15 cellular contexts compared by ENCODE assay signal in the genomic region with DNA sequence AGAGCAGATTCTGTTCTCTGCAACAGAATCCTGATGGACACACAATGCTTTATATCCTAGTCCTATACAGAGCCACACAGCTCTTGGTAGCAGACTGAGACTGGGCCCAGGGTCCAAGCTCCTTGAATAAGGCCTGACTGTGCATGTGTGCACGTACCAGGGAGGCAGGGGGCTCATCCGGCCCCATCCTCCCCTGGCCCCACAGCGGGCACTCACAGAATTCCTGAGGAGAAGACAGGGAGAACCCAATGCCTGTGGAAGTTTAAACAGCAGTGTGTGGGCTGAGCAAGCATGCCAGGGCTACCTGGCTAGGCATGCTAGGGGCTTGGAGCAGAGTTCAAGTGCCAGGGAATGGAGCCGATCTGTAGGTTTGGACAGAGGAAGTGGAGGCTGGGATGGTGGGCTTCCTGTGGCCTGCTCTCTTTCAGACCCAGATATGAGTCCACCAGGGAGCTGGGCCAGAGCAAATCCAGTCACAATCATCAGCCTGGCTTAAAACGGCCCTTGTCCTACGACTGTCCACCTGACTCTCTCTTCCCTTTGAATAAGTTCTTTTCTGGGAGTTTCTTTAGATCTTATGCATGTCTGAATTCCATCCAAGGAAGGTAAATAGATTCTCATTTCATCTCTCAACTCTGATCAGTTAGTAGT.
DNase-seq lines count a peak whose midpoint lies in the region; ATAC-seq and TF ChIP-seq lines count a peak whose summit lies in the region.
"Had no signal": no experiment of that assay in that cellular context is flagged by ENCODE, and none has a peak within 500 bp of the region (broad histone marks: within the 10 kb centered on the region; RNA-seq: fewer than 3 reads in every experiment).

No MANE protein-coding gene starts in this region.

- in situ Hi-C loops in brain microvascular endothelial cell (cut with HindIII; ENCODE audit: low pct_ligation_motif_present, low sequenced_read_pairs): no loop called here

- DNase-seq in GM23338 (ENCODE audit: low spot score): no peak
- no peak for DNase-seq in brain microvascular endothelial cell
- DNase-seq in left cardiac atrium: peak; percentile 12
- no peak for DNase-seq in sigmoid colon
- no peak for DNase-seq in NCI-H1436 (lab: John Stamatoyannopoulos, UW)
- DNase-seq in amniotic stem cell (lab: John Stamatoyannopoulos, UW): no peak
- DNase-seq in HK-2 (ENCODE audit: unreplicated experiment): no peak
- DNase-seq: activated CD4-positive, alpha-beta T cell treated with anti-CD3 and anti-CD28 coated beads for 4 hours; activated naive CD4-positive, alpha-beta T cell treated with Interleukin-2 at 50 U/mL for 16 hours; effector memory CD4-positive, alpha-beta T cell; natural killer cell; NCI-H187; T-helper 9 cell had no signal

- H3K9me2 ChIP-seq in GM23338 (ENCODE audit: insufficient read depth): no peaks in the 10 kb centered on the region

- no peaks in the 10 kb centered on the region for H3K9me3 Mint-ChIP-seq in GM23338
- H3K9me3 Mint-ChIP-seq: natural killer cell had no signal

- TF ChIP-seq CTCF in GM23338 (conservative IDR thresholded peaks at IDR 0.05; ENCODE audit: low read depth in 2 of 2) (no peak), brain microvascular endothelial cell (IDR thresholded peaks at IDR 0.05; ENCODE audit: low read depth, low read length, missing control alignments) (no peak), sigmoid colon (IDR thresholded peaks at IDR 0.05) (no peak)

- WGBS in sigmoid colon, 2 donors: 89 to 91% methylated on average over 6 of the region's 6 CpGs

- intact Hi-C loops in left cardiac atrium (cut with DNase I) (no loop called here), sigmoid colon (cut with DNase I) (no loop called here)

- H3K36me3 Mint-ChIP-seq in GM23338 (ENCODE audit: low read depth): no peaks in the 10 kb centered on the region
- H3K36me3 Mint-ChIP-seq: natural killer cell had no signal

- H4K20me1 ChIP-seq in GM23338 (replicated peaks; ENCODE audit: insufficient read depth): no peaks in the 10 kb centered on the region

- TF ChIP-seq EP300 in sigmoid colon (IDR thresholded peaks at IDR 0.05): no peak

- no peak for ATAC-seq in GM23338
- no peak for ATAC-seq in left cardiac atrium
- ATAC-seq in GM18870 (IDR thresholded peaks at IDR 0.05; ENCODE audit: unreplicated experiment): no peak

- no peaks in the 10 kb centered on the region for H3F3A ChIP-seq in GM23338 (replicated peaks; ENCODE audit: low read depth)

- TF ChIP-seq POLR2A in sigmoid colon (IDR thresholded peaks at IDR 0.05): no peak

- H3K36me3 ChIP-seq in GM23338 (ENCODE audit: insufficient read depth): no peaks in the 10 kb centered on the region
- no peaks in the 10 kb centered on the region for H3K36me3 ChIP-seq in brain microvascular endothelial cell (replicated peaks)
- no peaks in the 10 kb centered on the region for H3K36me3 ChIP-seq in sigmoid colon

- H3K79me2 ChIP-seq in GM23338 (replicated peaks; ENCODE audit: insufficient read depth): no peaks in the 10 kb centered on the region

- no peak overlapping the region for H3K4me3 Mint-ChIP-seq in GM23338
- H3K4me3 Mint-ChIP-seq: natural killer cell had no signal

- no peaks in the 10 kb centered on the region for H3K27me3 ChIP-seq in GM23338 (ENCODE audit: insufficient read depth)
- H3K27me3 ChIP-seq in brain microvascular endothelial cell (replicated peaks): no peaks in the 10 kb centered on the region
- no peaks in the 10 kb centered on the region for H3K27me3 ChIP-seq in sigmoid colon

- no peaks in the 10 kb centered on the region; the same call in 1 of the 2 replicates for H3K4me1 ChIP-seq in GM23338 (ENCODE audit: insufficient read depth)
- peaks cover 0 to 66% (median 55%) of the 10 kb centered on the region in 4 donors for H3K4me1 ChIP-seq in sigmoid colon

- H3K27me3 Mint-ChIP-seq in GM23338 (ENCODE audit: insufficient read depth, low read depth, poor library complexity): peaks cover 4% of the 10 kb centered on the region

- H2AFZ ChIP-seq in GM23338: no peak overlapping the region

- H3K4me3 ChIP-seq in GM23338 (no peak overlapping the region), brain microvascular endothelial cell (ENCODE audit: low read depth, low read length) (no peak overlapping the region), sigmoid colon (no peak overlapping the region)
- H3K4me3 ChIP-seq: GM12878 had no signal

- 0 out of 2 replicates have a peak overlapping the region, but pooled peaks have one; percentile 44 for H3K4me2 ChIP-seq in GM23338

- no peak overlapping the region for H3K27ac Mint-ChIP-seq in GM23338
- H3K27ac Mint-ChIP-seq: natural killer cell had no signal

- H3K9me3 ChIP-seq in sigmoid colon: no peaks in the 10 kb centered on the region

- peaks cover 27% of the 10 kb centered on the region for H3K4me1 Mint-ChIP-seq in GM23338

- no peak overlapping the region for H3K27ac ChIP-seq in GM23338 (ENCODE audit: low read depth)
- peak overlapping the region; percentile 61 for H3K27ac ChIP-seq in brain microvascular endothelial cell
- peak overlapping the region; percentile 81 to 91 (median 84) for H3K27ac ChIP-seq in sigmoid colon

TF ChIP-seq in GM23338, 12 proteins besides CTCF, POLR2A, EP300 and RAD21 (continues in another document):
- no peak for TF ChIP-seq POLR2AphosphoS5 (IDR thresholded peaks at IDR 0.05; ENCODE audit: low read depth)
- TF ChIP-seq JUNB (IDR thresholded peaks at IDR 0.05; ENCODE audit: unreplicated experiment): no peak
- TF ChIP-seq ZNF331 (CRISPR knock-in tag; IDR thresholded peaks at IDR 0.05; ENCODE audit: low read depth): no peak
- no peak for TF ChIP-seq STAT1 (IDR thresholded peaks at IDR 0.05; ENCODE audit: unreplicated experiment)
- TF ChIP-seq, protein P1, sequence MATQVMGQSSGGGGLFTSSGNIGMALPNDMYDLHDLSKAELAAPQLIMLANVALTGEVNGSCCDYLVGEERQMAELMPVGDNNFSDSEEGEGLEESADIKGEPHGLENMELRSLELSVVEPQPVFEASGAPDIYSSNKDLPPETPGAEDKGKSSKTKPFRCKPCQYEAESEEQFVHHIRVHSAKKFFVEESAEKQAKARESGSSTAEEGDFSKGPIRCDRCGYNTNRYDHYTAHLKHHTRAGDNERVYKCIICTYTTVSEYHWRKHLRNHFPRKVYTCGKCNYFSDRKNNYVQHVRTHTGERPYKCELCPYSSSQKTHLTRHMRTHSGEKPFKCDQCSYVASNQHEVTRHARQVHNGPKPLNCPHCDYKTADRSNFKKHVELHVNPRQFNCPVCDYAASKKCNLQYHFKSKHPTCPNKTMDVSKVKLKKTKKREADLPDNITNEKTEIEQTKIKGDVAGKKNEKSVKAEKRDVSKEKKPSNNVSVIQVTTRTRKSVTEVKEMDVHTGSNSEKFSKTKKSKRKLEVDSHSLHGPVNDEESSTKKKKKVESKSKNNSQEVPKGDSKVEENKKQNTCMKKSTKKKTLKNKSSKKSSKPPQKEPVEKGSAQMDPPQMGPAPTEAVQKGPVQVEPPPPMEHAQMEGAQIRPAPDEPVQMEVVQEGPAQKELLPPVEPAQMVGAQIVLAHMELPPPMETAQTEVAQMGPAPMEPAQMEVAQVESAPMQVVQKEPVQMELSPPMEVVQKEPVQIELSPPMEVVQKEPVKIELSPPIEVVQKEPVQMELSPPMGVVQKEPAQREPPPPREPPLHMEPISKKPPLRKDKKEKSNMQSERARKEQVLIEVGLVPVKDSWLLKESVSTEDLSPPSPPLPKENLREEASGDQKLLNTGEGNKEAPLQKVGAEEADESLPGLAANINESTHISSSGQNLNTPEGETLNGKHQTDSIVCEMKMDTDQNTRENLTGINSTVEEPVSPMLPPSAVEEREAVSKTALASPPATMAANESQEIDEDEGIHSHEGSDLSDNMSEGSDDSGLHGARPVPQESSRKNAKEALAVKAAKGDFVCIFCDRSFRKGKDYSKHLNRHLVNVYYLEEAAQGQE (IDR thresholded peaks at IDR 0.05; ENCODE audit: unreplicated experiment): no peak
- TF ChIP-seq NANOG (IDR thresholded peaks at IDR 0.05; ENCODE audit: borderline replicate concordance): no peak
- TF ChIP-seq, protein P2, sequence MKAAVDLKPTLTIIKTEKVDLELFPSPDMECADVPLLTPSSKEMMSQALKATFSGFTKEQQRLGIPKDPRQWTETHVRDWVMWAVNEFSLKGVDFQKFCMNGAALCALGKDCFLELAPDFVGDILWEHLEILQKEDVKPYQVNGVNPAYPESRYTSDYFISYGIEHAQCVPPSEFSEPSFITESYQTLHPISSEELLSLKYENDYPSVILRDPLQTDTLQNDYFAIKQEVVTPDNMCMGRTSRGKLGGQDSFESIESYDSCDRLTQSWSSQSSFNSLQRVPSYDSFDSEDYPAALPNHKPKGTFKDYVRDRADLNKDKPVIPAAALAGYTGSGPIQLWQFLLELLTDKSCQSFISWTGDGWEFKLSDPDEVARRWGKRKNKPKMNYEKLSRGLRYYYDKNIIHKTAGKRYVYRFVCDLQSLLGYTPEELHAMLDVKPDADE (IDR thresholded peaks at IDR 0.05): no peak
